7 cellular contexts compared by ENCODE assay signal in genomic region chr5:79236970-79237734, GRCh38. TPM values are rescaled to one million over a fixed set of nuclear protein-coding genes. Genes with fewer than 3 reads are reported as not detected.
DNase-seq lines count a peak whose midpoint lies in the region; ATAC-seq and TF ChIP-seq lines count a peak whose summit lies in the region.

No MANE protein-coding gene starts in this region.

- H3K4me3 Mint-ChIP-seq in naive thymus-derived CD4-positive, alpha-beta T cell = peak overlapping the region; percentile 86 to 97 (median 92)

- H3K4me1 ChIP-seq in esophagus squamous epithelium = peaks cover 0 to 57% (median 12%) of the 10 kb centered on the region in 3 donors
- H3K4me1 ChIP-seq in naive thymus-derived CD4-positive, alpha-beta T cell (ENCODE audit: control insufficient read depth in 2 of 2, insufficient read depth in 2 of 2, low read length in 2 of 2) = peaks cover 13 to 48% of the 10 kb centered on the region in 2 donors
- H3K4me1 ChIP-seq in testis = peaks cover 7% of the 10 kb centered on the region

- H3K4me3 ChIP-seq in esophagus squamous epithelium (peak overlapping the region; percentile 85 to 95 (median 89)), testis (peak overlapping the region; percentile 93 to 96)
- peak overlapping the region; percentile 95 for H3K4me3 ChIP-seq in naive thymus-derived CD4-positive, alpha-beta T cell (ENCODE audit: low read length)

- H3K4me1 Mint-ChIP-seq in naive thymus-derived CD4-positive, alpha-beta T cell = peaks cover 29 to 49% (median 40%) of the 10 kb centered on the region in 7 donors

- TF ChIP-seq POLR2A in GM18505 (IDR thresholded peaks at IDR 0.05; ENCODE audit: borderline replicate concordance, extremely low read depth, insufficient read depth, insufficient read length) = peak; percentile 34
- peak in 1 of 4 donors; percentile 12 for TF ChIP-seq POLR2A in esophagus squamous epithelium (IDR thresholded peaks at IDR 0.05)
- no peak for TF ChIP-seq POLR2A in testis (IDR thresholded peaks at IDR 0.05)

- intact Hi-C loops in esophagus squamous epithelium (cut with DNase I) (no loop called here), testis (cut with DNase I; ENCODE audit: low total_unique reads) (no loop called here)
- intact Hi-C loops in naive thymus-derived CD4-positive, alpha-beta T cell (cut with micrococcal nuclease) = loop anchor here (1.0 to 10.0 kb wide), 17 partner anchors 14 to 1460 kb away; partner anchors contain the start of genes MTX3 (in 2 of the 2), SERINC5 (in 2 of the 2), TBCA (in 2 of the 2) and TENT2 (in 2 of the 2)

- H3K27ac ChIP-seq in esophagus squamous epithelium (peak overlapping the region; percentile 94 to 96 (median 95)), testis (peak overlapping the region; percentile 98 to 99)
- H3K27ac ChIP-seq in naive thymus-derived CD4-positive, alpha-beta T cell (ENCODE audit: low read depth, low read length) = peak overlapping the region; percentile 99

- no peaks in the 10 kb centered on the region for H3K9me3 Mint-ChIP-seq in naive thymus-derived CD4-positive, alpha-beta T cell

- H3K36me3 ChIP-seq in esophagus squamous epithelium = no peaks in the 10 kb centered on the region
- peaks cover 0 to 7% (median 0%) of the 10 kb centered on the region in 3 experiments for H3K36me3 ChIP-seq in naive thymus-derived CD4-positive, alpha-beta T cell (ENCODE audit: control insufficient read depth in 2 of 3, insufficient read depth in 3 of 3, low read length in 3 of 3)
- no peaks in the 10 kb centered on the region for H3K36me3 ChIP-seq in testis (ENCODE audit: low read depth, missing control alignments)

- H3K27ac Mint-ChIP-seq in naive thymus-derived CD4-positive, alpha-beta T cell = peak overlapping the region; percentile 79 to 96 (median 91)

- POLR2A ChIA-PET in naive thymus-derived CD4-positive, alpha-beta T cell (lab: Charles Lee) = interaction anchor here (0.5 to 2.4 kb wide), 9 partner anchors 9 to 876 kb away, joined by 3 to 15 read pairs (median 3); partner anchors contain the start of gene SCAMP1

- peaks cover 0 to 4% (median 0%) of the 10 kb centered on the region in 5 donors for H3K27me3 Mint-ChIP-seq in naive thymus-derived CD4-positive, alpha-beta T cell

- peaks cover 0 to 5% (median 4%) of the 10 kb centered on the region in 5 donors for H3K36me3 Mint-ChIP-seq in naive thymus-derived CD4-positive, alpha-beta T cell

- CTCF ChIA-PET in naive thymus-derived CD4-positive, alpha-beta T cell (lab: Charles Lee) = interaction anchor here (0.6 to 1.5 kb wide), 2 partner anchors 37 to 104 kb away, joined by 3 to 5 read pairs; no protein-coding TSS in a partner anchor

- TF ChIP-seq CTCF in esophagus squamous epithelium (IDR thresholded peaks at IDR 0.05) = no peak
- no peak for TF ChIP-seq CTCF in testis (IDR thresholded peaks at IDR 0.05)

- 0 to 1% methylated on average over 9 to 17 of the region's 61 CpGs for WGBS in esophagus squamous epithelium, 2 donors
- 0 to 1% methylated on average over 7 to 55 of the region's 61 CpGs for WGBS in testis, 2 donors

- DNase-seq in NCI-H526 treated with DMSO at 0.1 percent for 48 hours (lab: John Stamatoyannopoulos, UW) (peak; percentile 38), esophagus squamous epithelium (lab: John Stamatoyannopoulos, UW) (no peak), testis (peak; percentile 72)
- DNase-seq in activated T-cell treated with anti-CD3 and anti-CD28 coated beads, Interleukin-2, amount 50 U/mL, for 1 hour = peak; percentile 41
- DNase-seq in naive thymus-derived CD4-positive, alpha-beta T cell = peak; percentile 24 to 55 (median 40)

- H3K9me3 ChIP-seq in esophagus squamous epithelium (no peaks in the 10 kb centered on the region), testis (no peaks in the 10 kb centered on the region)
- no peaks in the 10 kb centered on the region for H3K9me3 ChIP-seq in naive thymus-derived CD4-positive, alpha-beta T cell (ENCODE audit: control insufficient read depth in 2 of 3, low read length in 3 of 3)

- peak; percentile 14 for ATAC-seq in GM18505 (IDR thresholded peaks at IDR 0.05; ENCODE audit: unreplicated experiment)
- ATAC-seq in HG02938 (IDR thresholded peaks at IDR 0.05; ENCODE audit: unreplicated experiment) = peak; percentile 17
- peak; percentile 19 for ATAC-seq in naive thymus-derived CD4-positive, alpha-beta T cell

- H3K27me3 ChIP-seq in esophagus squamous epithelium (no peaks in the 10 kb centered on the region), testis (no peaks in the 10 kb centered on the region)
- H3K27me3 ChIP-seq in naive thymus-derived CD4-positive, alpha-beta T cell (ENCODE audit: control insufficient read depth in 2 of 2, insufficient read depth in 2 of 2, low read length in 2 of 2) = no peaks in the 10 kb centered on the region

RNA-seq across cellular contexts. Expression of gene JMY, which starts 1.2 kb away (rescaled TPM):
- total RNA-seq in esophagus squamous epithelium = 10 to 100 TPM in 1 of 4 donors, 1 to 10 TPM in 3; 5.8 to 15.8 (median 8.9) TPM
- 10 to 100 TPM in 4 of 5 experiments, 1 to 10 TPM in 1; 6.5 to 47.0 (median 24.2) TPM for total RNA-seq in naive thymus-derived CD4-positive, alpha-beta T cell
- polyA plus RNA-seq in naive thymus-derived CD4-positive, alpha-beta T cell = 1 to 10 TPM; 6.5 to 6.7 TPM
- total RNA-seq in testis = 10 to 100 TPM; 26.6 to 31.6 TPM
- polyA plus RNA-seq in testis (ENCODE audit: insufficient read depth, low read depth, low replicate concordance) = 13.6 TPM

Comparison
In these comparisons a context has a peak if more than half of its experiments do, and no peak if none do; other contexts are left out.
1. intact Hi-C loops: an anchor here in naive thymus-derived CD4-positive, alpha-beta T cell (1.0 to 10.0 kb wide); none called in esophagus squamous epithelium and testis.